In genomic region chr11:86761978-86762377, GRCh38 we compare ENCODE assay signal across 1 cellular context.
TF ChIP-seq lines count a peak whose summit lies in the region.

No MANE protein-coding gene starts in this region.

TF ChIP-seq in K562, 482 proteins besides CTCF, POLR2A, EP300 and RAD21 (continued from another document):
- no peak for TF ChIP-seq DLX4 (CRISPR knock-in tag; IDR thresholded peaks at IDR 0.05)
- TF ChIP-seq MAFG (tag; conservative IDR thresholded peaks at IDR 0.05) = peak; percentile 52; the same call in 1 of the 2 replicates
- TF ChIP-seq EWSR1 (IDR thresholded peaks at IDR 0.05; ENCODE audit: borderline replicate concordance, low read depth, partially characterized antibody) = no peak
- peak; percentile 63; the same call in 1 of the 2 replicates for TF ChIP-seq NFE2 (IDR thresholded peaks at IDR 0.05; ENCODE audit: low read depth)
